32 cellular contexts compared by ENCODE assay signal in the genomic region with DNA sequence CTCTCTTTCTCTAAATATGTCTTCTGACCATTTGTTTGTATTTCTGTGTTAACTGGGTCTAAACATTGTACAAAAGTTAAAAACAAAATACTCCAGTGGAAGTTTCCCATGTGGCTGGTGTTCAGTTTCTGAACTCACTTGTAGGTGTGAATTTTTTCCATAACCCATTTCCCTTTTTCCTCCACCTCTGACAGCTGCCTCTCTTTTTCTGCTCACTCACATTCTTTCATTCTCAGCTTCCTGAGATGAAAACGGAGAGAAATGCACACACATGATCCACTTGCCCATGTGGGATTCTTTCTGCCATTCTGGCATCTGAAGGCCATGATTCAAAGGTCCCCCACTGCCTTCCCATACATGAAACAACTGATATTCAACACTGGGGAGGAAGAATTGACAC. TPM values are rescaled to one million over a fixed set of nuclear protein-coding genes. Genes with fewer than 3 reads are reported as not detected.
"Had no signal": no experiment of that assay in that cellular context is flagged by ENCODE, and none has a peak within 500 bp of the region (broad histone marks: within the 10 kb centered on the region; RNA-seq: fewer than 3 reads in every experiment).

No MANE protein-coding gene starts in this region.

- H3K27ac Mint-ChIP-seq: stimulated activated effector memory CD8-positive, alpha-beta T cell treated with anti-CD3 and anti-CD28 coated beads, Interleukin-12 subunit alpha, Interleukin-12 subunit beta, amount 100 ng/mL, for 72 hours; stimulated activated memory B cell treated with anti-CD40 and anti-IgM and Interleukin-4, amounts not matched to agents 10 μg/mL and 1 μg/mL and 100 μg/mL, for 72 hours; stimulated activated naive B cell treated with anti-CD40 and anti-IgM and Interleukin-4, amounts not matched to agents 10 μg/mL and 1 μg/mL and 100 μg/mL, for 72 hours; stimulated activated naive CD8-positive, alpha-beta T cell treated with anti-CD3 and anti-CD28 coated beads, Interleukin-15, Interleukin-2, amounts not matched to agents 100 ng/mL and 50 ng/mL, for 24 hours; type B pancreatic cell had no signal

- FAIRE-seq: urothelium cell line had no signal

- H3K9me3 ChIP-seq: stomach, suprapubic skin, testis, thoracic aorta, thyroid gland, tibial artery, tibial nerve, transverse colon, upper lobe of left lung, upper lobe of right lung, uterus, vagina had no signal

- H3K4me1 ChIP-seq: testis, tibial nerve, transverse colon, uterus had no signal

- H3K36me3 ChIP-seq: stomach, suprapubic skin, thoracic aorta, thyroid gland, tibial artery, tibial nerve, transverse colon, upper lobe of left lung, upper lobe of right lung, uterus, vagina had no signal

- H3K36me3 Mint-ChIP-seq: stimulated activated effector memory CD8-positive, alpha-beta T cell treated with anti-CD3 and anti-CD28 coated beads, Interleukin-12 subunit alpha, Interleukin-12 subunit beta, amount 100 ng/mL, for 72 hours; stimulated activated memory B cell treated with anti-CD40 and anti-IgM and Interleukin-4, amounts not matched to agents 10 μg/mL and 1 μg/mL and 100 μg/mL, for 72 hours; stimulated activated naive B cell treated with anti-CD40 and anti-IgM and Interleukin-4, amounts not matched to agents 10 μg/mL and 1 μg/mL and 100 μg/mL, for 72 hours; type B pancreatic cell had no signal

- H3K27me3 ChIP-seq: stomach, suprapubic skin, testis, thyroid gland, tibial artery, tibial nerve, transverse colon, upper lobe of left lung, upper lobe of right lung, uterus, vagina had no signal

- DNase-seq: stimulated activated CD4-positive, alpha-beta T cell treated with anti-CD3 and anti-CD28 coated beads, Interleukin-2, amount 100 ng/mL, for 48 hours; stimulated activated CD4-positive, alpha-beta T cell treated with anti-CD3 and anti-CD28 coated beads, Interleukin-4, amount 100 ng/mL, for 1 hour; stimulated activated CD4-positive, alpha-beta T cell treated with anti-CD3 and anti-CD28 coated beads, Interleukin-4, amount 100 ng/mL, for 24 hours; stimulated activated CD4-positive, alpha-beta T cell treated with anti-CD3 and anti-CD28 coated beads, Interleukin-4, amount 100 ng/mL, for 4 hours; stimulated activated CD8-positive, alpha-beta memory T cell treated with anti-CD3 and anti-CD28 coated beads, Interleukin-4, amount 100 ng/mL, for 48 hours; stimulated activated naive B cell treated with anti-CD40 and anti-IgM and Interleukin-4, amounts not matched to agents 10 μg/mL and 1 μg/mL and 100 μg/mL, for 72 hours; stimulated activated naive CD4-positive, alpha-beta T cell; stimulated activated naive CD4-positive, alpha-beta T cell treated with Interleukin-2 at 50 U/mL for 16 hours; stimulated activated naive CD8-positive, alpha-beta T cell treated with anti-CD3 and anti-CD28 coated beads, Interleukin-15, amount 100 ng/mL, for 72 hours; stimulated activated naive CD8-positive, alpha-beta T cell treated with anti-CD3 and anti-CD28 coated beads, Interleukin-15, Interleukin-2, amounts not matched to agents 100 U/mL and 50 U/mL, for 24 hours; stomach; substantia nigra; testis; thyroid gland; tibial artery; transverse colon; trophoblast cell; upper lobe of left lung; upper lobe of right lung; uterus had no signal

- H3K9me3 Mint-ChIP-seq: stimulated activated effector memory CD8-positive, alpha-beta T cell treated with anti-CD3 and anti-CD28 coated beads, Interleukin-12 subunit alpha, Interleukin-12 subunit beta, amount 100 ng/mL, for 72 hours; stimulated activated memory B cell treated with anti-CD40 and anti-IgM and Interleukin-4, amounts not matched to agents 10 μg/mL and 1 μg/mL and 100 μg/mL, for 72 hours; stimulated activated naive CD8-positive, alpha-beta T cell treated with anti-CD3 and anti-CD28 coated beads, Interleukin-15, amount 100 ng/mL, for 72 hours; stimulated activated naive CD8-positive, alpha-beta T cell treated with anti-CD3 and anti-CD28 coated beads, Interleukin-15, Interleukin-2, amounts not matched to agents 100 ng/mL and 50 ng/mL, for 24 hours; type B pancreatic cell had no signal

- ATAC-seq: stimulated activated effector memory CD8-positive, alpha-beta T cell treated with anti-CD3 and anti-CD28 coated beads, Interleukin-12 subunit alpha, Interleukin-12 subunit beta, amount 100 ng/mL, for 72 hours; stimulated activated memory B cell treated with anti-CD40 and anti-IgM and Interleukin-4, amounts not matched to agents 10 μg/mL and 1 μg/mL and 100 μg/mL, for 72 hours; stimulated activated naive B cell treated with anti-CD40 and anti-IgM and Interleukin-4, amounts not matched to agents 10 μg/mL and 1 μg/mL and 100 μg/mL, for 72 hours; stimulated activated naive CD8-positive, alpha-beta T cell treated with anti-CD3 and anti-CD28 coated beads, Interleukin-15, amount 100 ng/mL, for 72 hours; stimulated activated naive CD8-positive, alpha-beta T cell treated with anti-CD3 and anti-CD28 coated beads, Interleukin-15, Interleukin-2, amounts not matched to agents 100 U/mL and 50 U/mL, for 24 hours; upper lobe of right lung had no signal

- H3K4me3 ChIP-seq: stomach, suprapubic skin, testis, thoracic aorta, thyroid gland, tibial artery, tibial nerve, transverse colon, upper lobe of left lung, upper lobe of right lung, uterus, vagina had no signal

- H3K4me3 Mint-ChIP-seq: stimulated activated effector memory CD8-positive, alpha-beta T cell treated with anti-CD3 and anti-CD28 coated beads, Interleukin-12 subunit alpha, Interleukin-12 subunit beta, amount 100 ng/mL, for 72 hours; stimulated activated memory B cell treated with anti-CD40 and anti-IgM and Interleukin-4, amounts not matched to agents 10 μg/mL and 1 μg/mL and 100 μg/mL, for 72 hours; stimulated activated naive B cell treated with anti-CD40 and anti-IgM and Interleukin-4, amounts not matched to agents 10 μg/mL and 1 μg/mL and 100 μg/mL, for 72 hours; stimulated activated naive CD8-positive, alpha-beta T cell treated with anti-CD3 and anti-CD28 coated beads, Interleukin-15, amount 100 ng/mL, for 72 hours; stimulated activated naive CD8-positive, alpha-beta T cell treated with anti-CD3 and anti-CD28 coated beads, Interleukin-15, Interleukin-2, amounts not matched to agents 100 ng/mL and 50 ng/mL, for 24 hours; type B pancreatic cell had no signal

- H3K27ac ChIP-seq: stomach, suprapubic skin, testis, thoracic aorta, thyroid gland, tibial artery, tibial nerve, upper lobe of left lung, upper lobe of right lung, uterus, vagina had no signal

- H3K4me1 Mint-ChIP-seq: stimulated activated effector memory CD8-positive, alpha-beta T cell treated with anti-CD3 and anti-CD28 coated beads, Interleukin-12 subunit alpha, Interleukin-12 subunit beta, amount 100 ng/mL, for 72 hours; stimulated activated memory B cell treated with anti-CD40 and anti-IgM and Interleukin-4, amounts not matched to agents 10 μg/mL and 1 μg/mL and 100 μg/mL, for 72 hours; stimulated activated naive CD8-positive, alpha-beta T cell treated with anti-CD3 and anti-CD28 coated beads, Interleukin-15, amount 100 ng/mL, for 72 hours had no signal

RNA-seq across cellular contexts. Expression of a gene that starts 41.1 kb away (rescaled TPM):
- total RNA-seq: subcutaneous adipose tissue, temporal lobe, thoracic aorta, transverse colon, upper lobe of right lung, ureter, vagina had no signal
